Comparison of ENCODE assay signal across 10 cellular contexts in the genomic region with DNA sequence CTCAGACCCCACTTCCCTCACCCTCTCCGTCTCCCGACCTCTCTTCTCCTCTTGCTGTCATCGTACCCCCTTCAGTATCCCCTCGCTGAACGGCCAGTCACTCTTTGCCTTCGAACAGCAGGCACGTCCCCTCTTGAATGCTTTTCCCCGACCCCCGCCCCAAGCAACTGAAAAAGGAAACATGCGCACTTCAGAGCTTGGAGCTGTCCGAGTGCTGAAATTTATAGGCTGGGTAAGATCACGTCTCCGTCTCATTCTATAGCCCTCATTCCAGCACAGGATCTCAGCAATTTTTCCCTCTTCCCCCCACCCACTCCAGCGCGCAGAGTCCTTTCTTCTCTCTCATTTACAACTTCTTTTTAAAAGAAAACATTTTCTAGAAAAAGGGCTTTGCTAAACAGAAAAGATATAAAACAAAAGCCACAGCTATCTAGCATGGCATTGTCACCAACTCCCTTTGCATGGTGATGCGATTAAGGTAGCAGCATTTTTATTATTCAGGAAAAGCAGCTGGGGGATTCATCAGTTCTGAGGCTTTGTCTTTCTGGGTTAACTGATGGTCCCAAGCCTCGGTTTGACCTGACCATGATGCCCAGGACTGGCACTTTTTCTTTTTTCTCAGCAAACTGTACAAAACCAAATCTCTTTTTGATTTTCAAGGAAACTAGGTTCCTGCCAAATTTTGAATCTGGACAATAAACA. TPM values are rescaled to one million over a fixed set of nuclear protein-coding genes. Genes with fewer than 3 reads are reported as not detected.
DNase-seq lines count a peak whose midpoint lies in the region; ATAC-seq, FAIRE-seq and TF ChIP-seq lines count a peak whose summit lies in the region.
"Had no signal": no experiment of that assay in that cellular context is flagged by ENCODE, and none has a peak within 500 bp of the region (broad histone marks: within the 10 kb centered on the region; RNA-seq: fewer than 3 reads in every experiment).

A gene (plus strand): TSS at position 249 of the 702 bp plus-strand sequence. CDS start 522 bp downstream, outside the sequence.

- H3K9me2 ChIP-seq in Karpas-422 (replicated peaks; ENCODE audit: insufficient read depth, low read length): no peaks in the 10 kb centered on the region

- no peak within 1 kb of the TSS for H3K4me2 ChIP-seq in DND-41 (ENCODE audit: insufficient read depth, low read length)
- peak within 1 kb of the TSS; percentile 26 for H3K4me2 ChIP-seq in Karpas-422 (ENCODE audit: low read depth, low read length, poor library complexity, severe bottlenecking)

- no peaks in the 10 kb centered on the region for H3K36me3 ChIP-seq in DND-41 (ENCODE audit: insufficient read depth, low read length)
- H3K36me3 ChIP-seq in Karpas-422 (ENCODE audit: insufficient read depth, low read length): no peaks in the 10 kb centered on the region
- H3K36me3 ChIP-seq in upper lobe of left lung: no peaks in the 10 kb centered on the region
- H3K36me3 ChIP-seq: heart left ventricle had no signal

- TF ChIP-seq CTCF in DND-41 (IDR thresholded peaks at IDR 0.05; ENCODE audit: borderline replicate concordance, extremely low read depth, low read length, poor library complexity, severe bottlenecking) (no peak), upper lobe of left lung (IDR thresholded peaks at IDR 0.05) (no peak)

- H3K79me2 ChIP-seq in DND-41 (ENCODE audit: insufficient read depth, low read length) (no peaks in the 10 kb centered on the region), Karpas-422 (ENCODE audit: low read length) (no peaks in the 10 kb centered on the region)

- H3K9me3 ChIP-seq in DND-41 (ENCODE audit: insufficient read depth, low read length, severe bottlenecking) (no peaks in the 10 kb centered on the region), Karpas-422 (ENCODE audit: low read length) (no peaks in the 10 kb centered on the region), upper lobe of left lung (no peaks in the 10 kb centered on the region)
- H3K9me3 ChIP-seq: heart left ventricle had no signal

- DNase-seq in DND-41 (peak; percentile 45), Karpas-422 (peak; percentile 59), cerebellar cortex (ENCODE audit: low spot score) (peak; percentile 51), myocyte (ENCODE audit: low read depth) (peak; percentile 31), H54 (ENCODE audit: insufficient read length, low spot score) (no peak), upper lobe of left lung (no peak), NCI-H226 (no peak), SW 1271 (lab: John Stamatoyannopoulos, UW) (no peak)

- FAIRE-seq in H54 (lab: Jason Lieb, UNC): no peak

- H4K20me1 ChIP-seq in DND-41 (ENCODE audit: insufficient read depth, low read length) (no peaks in the 10 kb centered on the region), Karpas-422 (ENCODE audit: insufficient read depth, low read depth, low read length) (no peaks in the 10 kb centered on the region)

- TF ChIP-seq EP300 in upper lobe of left lung (IDR thresholded peaks at IDR 0.05): no peak

- 7 to 18% methylated on average over 17 of the region's 17 CpGs for WGBS in upper lobe of left lung, 2 donors

- H3K27ac ChIP-seq in DND-41 (ENCODE audit: low read length) (no peak within 1 kb of the TSS), Karpas-422 (ENCODE audit: low read length) (no peak within 1 kb of the TSS), upper lobe of left lung (no peak within 1 kb of the TSS)
- H3K27ac ChIP-seq: heart left ventricle had no signal

- peak; percentile 67 for ATAC-seq in DND-41 (ENCODE audit: insufficient read depth, low read depth)
- ATAC-seq in upper lobe of left lung (ENCODE audit: low FRiP score in 2 of 2): no peak
- ATAC-seq: heart left ventricle had no signal

- H3K27me3 ChIP-seq in DND-41 (ENCODE audit: insufficient read depth, low read length, poor library complexity) (no peaks in the 10 kb centered on the region), Karpas-422 (ENCODE audit: low read length) (no peaks in the 10 kb centered on the region), upper lobe of left lung (no peaks in the 10 kb centered on the region)

- H2AFZ ChIP-seq in DND-41 (ENCODE audit: low read depth, low read length) (no peak within 1 kb of the TSS), Karpas-422 (ENCODE audit: low read length) (no peak within 1 kb of the TSS)

- H3K4me1 ChIP-seq in DND-41 (ENCODE audit: insufficient read depth, low read length): no peaks in the 10 kb centered on the region
- H3K4me1 ChIP-seq in Karpas-422 (ENCODE audit: low read length): no peaks in the 10 kb centered on the region; the same call in 1 of the 2 replicates
- no peaks in the 10 kb centered on the region for H3K4me1 ChIP-seq in upper lobe of left lung
- H3K4me1 ChIP-seq: heart left ventricle had no signal

- H3K9ac ChIP-seq in DND-41 (ENCODE audit: low read depth, low read length): no peak within 1 kb of the TSS
- H3K9ac ChIP-seq in Karpas-422 (ENCODE audit: low read length): no peak within 1 kb of the TSS

- no peak within 1 kb of the TSS for H3K4me3 ChIP-seq in DND-41 (ENCODE audit: low read depth in 1 of 2, low read length in 2 of 2)
- H3K4me3 ChIP-seq in Karpas-422 (ENCODE audit: low read length): no peak within 1 kb of the TSS
- no peak within 1 kb of the TSS for H3K4me3 ChIP-seq in upper lobe of left lung
- H3K4me3 ChIP-seq: heart left ventricle had no signal

- no peak for TF ChIP-seq POLR2A in H54 (IDR thresholded peaks at IDR 0.05; ENCODE audit: low read depth, low read length)
- TF ChIP-seq POLR2A in upper lobe of left lung (IDR thresholded peaks at IDR 0.05): no peak

RNA-seq across cellular contexts. Expression of the gene that starts here (rescaled TPM):
- not detected in 2 replicates for total RNA-seq in Karpas-422 (2014; rRNA removed; shearing (Covaris generic); ENCODE audit: low replicate concordance)
- total RNA-seq in myocyte: not detected in 2 replicates
- polyA plus RNA-seq in myocyte (2012): not detected
- total RNA-seq in upper lobe of left lung: not detected
- total RNA-seq: heart left ventricle; T-helper 2 cell treated with Interferon-gamma antibody and Interleukin-4, amounts not matched to agents 100 ng/mL and 5 ng/mL, for 36 hours had no signal
- polyA plus RNA-seq: heart left ventricle had no signal

Comparison
In these comparisons a context has a peak if more than half of its experiments do, and no peak if none do; other contexts are left out.
1. Peak in DNase-seq and H3K4me2 ChIP-seq in Karpas-422; RNA of the gene not detected or under 1 TPM.
2. Peak in DNase-seq in myocyte; RNA of the gene not detected or under 1 TPM.
3. DNase-seq: peak in DND-41 (single experiment) and cerebellar cortex (single experiment); none in H54 (single experiment), upper lobe of left lung (0 of 2), NCI-H226 (single experiment) and SW 1271 (0 of 2).